ENCODE assay signal across 18 cellular contexts in the genomic region with DNA sequence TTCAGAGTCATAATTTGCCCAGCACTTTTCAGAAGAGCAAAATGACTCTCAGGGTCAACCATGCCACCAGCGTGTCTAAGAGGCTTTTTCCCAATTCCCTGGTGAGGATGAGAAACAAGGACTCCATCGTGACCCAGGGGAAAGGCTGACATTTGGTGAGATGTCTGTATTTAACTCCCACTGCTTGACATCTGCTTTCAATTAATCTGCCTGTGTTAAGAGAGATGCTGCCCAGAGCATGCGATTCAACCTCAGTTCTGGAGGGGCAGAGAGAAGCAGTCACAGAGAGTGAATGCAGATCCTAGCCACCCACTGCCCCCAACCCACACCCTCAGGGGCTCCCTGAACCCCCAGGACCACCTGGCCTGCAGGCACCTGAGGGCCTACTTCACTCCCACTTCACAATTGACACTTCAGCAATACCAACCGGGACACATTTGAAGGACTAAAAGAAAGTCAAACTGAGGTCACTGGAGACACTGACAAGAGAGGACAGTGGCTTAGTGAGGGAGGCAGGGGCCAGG.
DNase-seq lines count a peak whose midpoint lies in the region.
"Had no signal": no experiment of that assay in that cellular context is flagged by ENCODE, and none has a peak within 500 bp of the region (broad histone marks: within the 10 kb centered on the region; RNA-seq: fewer than 3 reads in every experiment).

No MANE protein-coding gene starts in this region.

- DNase-seq in NCI-H1436 (lab: John Stamatoyannopoulos, UW) (peak; percentile 1), NCI-H1436 treated with DMSO at 0.1 percent for 48 hours (lab: John Stamatoyannopoulos, UW) (no peak), NCI-H446 treated with DMSO at 0.1 percent for 48 hours (lab: John Stamatoyannopoulos, UW) (peak; percentile 65), fibroblast of gingiva (ENCODE audit: low read depth) (peak; percentile 74), skeletal muscle cell (ENCODE audit: low read depth) (peak; percentile 7), RPMI8226 (no peak), hippocampal formation (lab: John Stamatoyannopoulos, UW) (no peak), AML-193 (lab: John Stamatoyannopoulos, UW) (no peak)
- DNase-seq: activated CD8-positive, alpha-beta memory T cell treated with anti-CD3 and anti-CD28 coated beads for 24 hours; dermis blood vessel endothelial cell; H9; KG1; mammary epithelial cell; NCI-H1930; stimulated activated naive CD8-positive, alpha-beta T cell treated with anti-CD3 and anti-CD28 coated beads, Interleukin-15, Interleukin-2, amounts not matched to agents 100 U/mL and 50 U/mL, for 24 hours had no signal

- H3K4me3 ChIP-seq in skeletal muscle cell (ENCODE audit: low read depth, low read length), result no peak overlapping the region
- H3K4me3 ChIP-seq: ascending aorta, skin epidermis, vagina had no signal

Comparison
In these comparisons a context has a peak if more than half of its experiments do, and no peak if none do; other contexts are left out.
1. DNase-seq: peak in NCI-H1436 (single experiment), NCI-H446 treated with DMSO at 0.1 percent for 48 hours (single experiment), fibroblast of gingiva (single experiment) and skeletal muscle cell (single experiment); none in NCI-H1436 treated with DMSO at 0.1 percent for 48 hours (single experiment), RPMI8226 (single experiment), hippocampal formation (0 of 2) and AML-193 (0 of 2).